Comparison of ENCODE assay signal across 2 cellular contexts in genomic region chr5:158166424-158166823, GRCh38.
TF ChIP-seq lines count a peak whose summit lies in the region.

No MANE protein-coding gene starts in this region.

TF ChIP-seq in GM23338, 12 proteins besides CTCF, POLR2A, EP300 and RAD21:
- TF ChIP-seq NANOG (IDR thresholded peaks at IDR 0.05; ENCODE audit: borderline replicate concordance): no peak

TF ChIP-seq in H1, 55 proteins besides CTCF, POLR2A, EP300 and RAD21:
- no peak for TF ChIP-seq SAP30 (IDR thresholded peaks at IDR 0.05; ENCODE audit: insufficient read depth, insufficient replicate concordance, low read length)
- no peak for TF ChIP-seq BRCA1 (IDR thresholded peaks at IDR 0.05; ENCODE audit: low read depth, low read length)
- TF ChIP-seq HDAC6 (IDR thresholded peaks at IDR 0.05; ENCODE audit: low read depth, low read length): no peak
- no peak for TF ChIP-seq ATF3 (IDR thresholded peaks at IDR 0.05; ENCODE audit: insufficient read depth, low read depth, low read length)
- TF ChIP-seq RBBP5 (IDR thresholded peaks at IDR 0.05; ENCODE audit: borderline replicate concordance, low read depth, low read length): no peak
- no peak for TF ChIP-seq CBX5 (IDR thresholded peaks at IDR 0.05; ENCODE audit: low read depth, low read length)
- no peak for TF ChIP-seq CHD1 (IDR thresholded peaks at IDR 0.05; ENCODE audit: low read depth, low read length)
- no peak for TF ChIP-seq BACH1 (IDR thresholded peaks at IDR 0.05; ENCODE audit: low read length)
- no peak for TF ChIP-seq EGR1 (IDR thresholded peaks at IDR 0.05; ENCODE audit: borderline replicate concordance, low read depth, low read length)
- no peak for TF ChIP-seq NRF1 (IDR thresholded peaks at IDR 0.05; ENCODE audit: low read depth, low read length)
- TF ChIP-seq SP2 (IDR thresholded peaks at IDR 0.05; ENCODE audit: low read length): no peak
- TF ChIP-seq TAF1 (IDR thresholded peaks at IDR 0.05; ENCODE audit: low read depth, low read length): no peak
- no peak for TF ChIP-seq USF2 (IDR thresholded peaks at IDR 0.05; ENCODE audit: low read length)
- no peak for TF ChIP-seq GABPA (IDR thresholded peaks at IDR 0.05; ENCODE audit: borderline replicate concordance, insufficient read depth, low read length)
- no peak for TF ChIP-seq SUZ12 (IDR thresholded peaks at IDR 0.05; ENCODE audit: low read length)
- TF ChIP-seq TEAD4 (IDR thresholded peaks at IDR 0.05; ENCODE audit: low read depth, low read length): no peak
- TF ChIP-seq TBP (IDR thresholded peaks at IDR 0.05; ENCODE audit: low read depth, low read length): no peak
- no peak for TF ChIP-seq SRF (IDR thresholded peaks at IDR 0.05; ENCODE audit: low read depth, low read length)
- no peak for TF ChIP-seq JUND (IDR thresholded peaks at IDR 0.05; ENCODE audit: low read length)
- no peak for TF ChIP-seq SIRT6 (IDR thresholded peaks at IDR 0.05; ENCODE audit: low read length)
